19 cellular contexts compared by ENCODE assay signal in genomic region chr5:150653762-150654158, GRCh38. TPM values are rescaled to one million over a fixed set of nuclear protein-coding genes. Genes with fewer than 3 reads are reported as not detected.
DNase-seq lines count a peak whose midpoint lies in the region; ATAC-seq and TF ChIP-seq lines count a peak whose summit lies in the region.
"Had no signal": no experiment of that assay in that cellular context is flagged by ENCODE, and none has a peak within 500 bp of the region (broad histone marks: within the 10 kb centered on the region; RNA-seq: fewer than 3 reads in every experiment).

No MANE protein-coding gene starts in this region.

- DNase-seq in IMR-90 (peak; percentile 42), ascending aorta (ENCODE audit: low spot score in 2 of 2) (no peak), thoracic aorta (ENCODE audit: low spot score) (no peak), breast epithelium (ENCODE audit: low spot score in 2 of 2) (no peak)
- no peak for DNase-seq in activated T-cell treated with anti-CD3 and anti-CD28 coated beads, Interleukin-2, amount 50 U/mL, for 24 hours
- DNase-seq: activated CD4-positive, alpha-beta T cell treated with anti-CD3 and anti-CD28 coated beads, Interleukin-2, amount 50 U/mL, for 1 hour; activated CD8-positive, alpha-beta memory T cell treated with anti-CD3 and anti-CD28 coated beads, Interleukin-2, amount 10 ng/mL, durations not matched to agents 7 days and 5 days; activated naive CD4-positive, alpha-beta T cell treated with anti-CD3 and anti-CD28 coated beads, Interleukin-2, amount 10 ng/mL, durations not matched to agents 7 days and 5 days; amygdala; caudate nucleus; natural killer cell; NCI-H2029 treated with DMSO at 0.1 percent for 48 hours; NCI-H2227 treated with DMSO at 0.1 percent for 48 hours had no signal

- H3K36me3 Mint-ChIP-seq in nephron (ENCODE audit: low read depth), result peaks cover 17% of the 10 kb centered on the region
- H3K36me3 Mint-ChIP-seq in activated T-cell treated with anti-CD3 and anti-CD28 coated beads, Interleukin-2, amount 50 U/mL, for 24 hours (ENCODE audit: low read depth), result no peaks in the 10 kb centered on the region
- H3K36me3 Mint-ChIP-seq: activated CD8-positive, alpha-beta memory T cell treated with anti-CD3 and anti-CD28 coated beads, Interleukin-2, amount 10 ng/mL, durations not matched to agents 7 days and 5 days; activated naive CD4-positive, alpha-beta T cell treated with anti-CD3 and anti-CD28 coated beads, Interleukin-2, amount 10 ng/mL, durations not matched to agents 7 days and 5 days; CD14-positive monocyte; natural killer cell had no signal

- H3K27ac ChIP-seq in IMR-90 (ENCODE audit: insufficient read depth, low read length) (peak overlapping the region; percentile 12; the same call in 1 of the 2 replicates), ascending aorta (peak overlapping the region; percentile 86), thoracic aorta (peak overlapping the region; percentile 75 to 98), breast epithelium (peak overlapping the region in 1 of 2 donors; percentile 30)

- ATAC-seq in IMR-90 (ENCODE audit: low read depth) (peak; percentile 27), thoracic aorta (ENCODE audit: insufficient number of reproducible peaks, low FRiP score, low read depth) (no peak), HG03175 (IDR thresholded peaks at IDR 0.05; ENCODE audit: unreplicated experiment) (no peak)
- ATAC-seq: activated CD8-positive, alpha-beta memory T cell treated with anti-CD3 and anti-CD28 coated beads, Interleukin-2, amount 10 ng/mL, durations not matched to agents 7 days and 5 days; natural killer cell had no signal

- TF ChIP-seq CTCF in IMR-90 (conservative IDR thresholded peaks at IDR 0.05; ENCODE audit: low read depth, low read length) (no peak), ascending aorta (IDR thresholded peaks at IDR 0.05) (no peak), nephron (IDR thresholded peaks at IDR 0.05; ENCODE audit: unreplicated experiment in 3 of 3) (no peak), thoracic aorta (IDR thresholded peaks at IDR 0.05) (no peak), breast epithelium (IDR thresholded peaks at IDR 0.05) (no peak)

- no peaks in the 10 kb centered on the region for H3K9me3 Mint-ChIP-seq in nephron
- no peaks in the 10 kb centered on the region for H3K9me3 Mint-ChIP-seq in activated T-cell treated with anti-CD3 and anti-CD28 coated beads, Interleukin-2, amount 50 U/mL, for 24 hours
- H3K9me3 Mint-ChIP-seq: activated naive CD4-positive, alpha-beta T cell treated with anti-CD3 and anti-CD28 coated beads, Interleukin-2, amount 10 ng/mL, durations not matched to agents 7 days and 5 days; natural killer cell had no signal

- H3K4me1 ChIP-seq in IMR-90 (ENCODE audit: control insufficient read depth, insufficient read depth, low read length) (peaks cover 29% of the 10 kb centered on the region), ascending aorta (peaks cover 31 to 67% of the 10 kb centered on the region in 2 donors), thoracic aorta (ENCODE audit: control insufficient read depth in 1 of 2, low read depth in 2 of 2) (peaks cover 38 to 85% of the 10 kb centered on the region in 2 donors), breast epithelium (peaks cover 0 to 7% of the 10 kb centered on the region in 2 donors)

- no peak overlapping the region for H3K56ac ChIP-seq in IMR-90 (ENCODE audit: extremely low read depth, insufficient read depth, low read length)

- in situ Hi-C loops in IMR-90 (cut with MboI; ENCODE audit: low sequenced_read_pairs), result loop anchor here (5.0 kb wide), 2 partner anchors 91 to 201 kb away; no protein-coding TSS in a partner anchor

- intact Hi-C loops in IMR-90 (cut with micrococcal nuclease) (no loop called here), ascending aorta (cut with DNase I) (loop anchor here (2.0 kb wide), 1 partner anchor 63 kb away; no protein-coding TSS in a partner anchor), breast epithelium (cut with DNase I; ENCODE audit: low total_unique reads) (loop anchor here (10.0 kb wide), 2 partner anchors 59 to 189 kb away; no protein-coding TSS in a partner anchor)

- dilution Hi-C loops in IMR-90 (cut with HindIII; ENCODE audit: low sequenced_read_pairs, unreplicated experiment), result no loop called here

- peaks cover 2% of the 10 kb centered on the region; the same call in 1 of the 2 replicates for H3K9me1 ChIP-seq in IMR-90 (ENCODE audit: insufficient read depth, low read length)

- H3K9me3 ChIP-seq in IMR-90 (ENCODE audit: control insufficient read depth, insufficient read depth, low read length) (no peaks in the 10 kb centered on the region), ascending aorta (no peaks in the 10 kb centered on the region), thoracic aorta (no peaks in the 10 kb centered on the region), breast epithelium (no peaks in the 10 kb centered on the region)
- H3K9me3 ChIP-seq: SK-N-SH had no signal

- no peak overlapping the region for H4K8ac ChIP-seq in IMR-90 (ENCODE audit: low read depth in 2 of 2, low read length in 2 of 2)

- no peak overlapping the region for H2AK5ac ChIP-seq in IMR-90 (ENCODE audit: low read depth, low read length)

- H2BK15ac ChIP-seq in IMR-90 (ENCODE audit: low read depth, low read length), result no peak overlapping the region; the same call in 2 of the 3 replicates

- H2AFZ ChIP-seq in IMR-90 (replicated peaks; ENCODE audit: low read length, poor library complexity), result no peak overlapping the region

- no peak overlapping the region for H3K4ac ChIP-seq in IMR-90 (ENCODE audit: low read depth, low read length)

- no peak overlapping the region for H3K23ac ChIP-seq in IMR-90 (ENCODE audit: low read depth, low read length)

- peak overlapping the region; percentile 74 to 81 (median 79) for H3K27ac Mint-ChIP-seq in nephron
- H3K27ac Mint-ChIP-seq in activated T-cell treated with anti-CD3 and anti-CD28 coated beads, Interleukin-2, amount 50 U/mL, for 24 hours, result no peak overlapping the region
- H3K27ac Mint-ChIP-seq: activated CD8-positive, alpha-beta memory T cell treated with anti-CD3 and anti-CD28 coated beads, Interleukin-2, amount 10 ng/mL, durations not matched to agents 7 days and 5 days; activated naive CD4-positive, alpha-beta T cell treated with anti-CD3 and anti-CD28 coated beads, Interleukin-2, amount 10 ng/mL, durations not matched to agents 7 days and 5 days; CD14-positive monocyte had no signal

- peak overlapping the region; percentile 8 to 47 (median 43) for H3K4me3 Mint-ChIP-seq in nephron
- H3K4me3 Mint-ChIP-seq in activated T-cell treated with anti-CD3 and anti-CD28 coated beads, Interleukin-2, amount 50 U/mL, for 24 hours, result no peak overlapping the region
- H3K4me3 Mint-ChIP-seq: activated CD8-positive, alpha-beta memory T cell treated with anti-CD3 and anti-CD28 coated beads, Interleukin-2, amount 10 ng/mL, durations not matched to agents 7 days and 5 days; activated naive CD4-positive, alpha-beta T cell treated with anti-CD3 and anti-CD28 coated beads, Interleukin-2, amount 10 ng/mL, durations not matched to agents 7 days and 5 days; CD14-positive monocyte; natural killer cell had no signal

- POLR2A ChIA-PET in IMR-90 (lab: Charles Lee; ENCODE audit: unreplicated experiment), result interaction anchor here (0.7 to 1.3 kb wide), 3 partner anchors 9 to 93 kb away, joined by 3 read pairs; no protein-coding TSS in a partner anchor

- H4K5ac ChIP-seq in IMR-90 (ENCODE audit: low read depth, low read length), result no peak overlapping the region

- H3K36me3 ChIP-seq in IMR-90 (ENCODE audit: control insufficient read depth, insufficient read depth, low read length) (peaks cover 53% of the 10 kb centered on the region), ascending aorta (peaks cover 26 to 49% of the 10 kb centered on the region in 2 donors), thoracic aorta (peaks cover 34% of the 10 kb centered on the region), breast epithelium (no peaks in the 10 kb centered on the region)

- H3K4me3 ChIP-seq in IMR-90 (ENCODE audit: insufficient read depth, low read depth, low read length) (no peak overlapping the region), ascending aorta (no peak overlapping the region), thoracic aorta (no peak overlapping the region), breast epithelium (no peak overlapping the region)

- peaks cover 26 to 33% of the 10 kb centered on the region in 2 experiments for H3K79me1 ChIP-seq in IMR-90 (ENCODE audit: low read depth in 1 of 2, low read length in 2 of 2)

- no TSS peak for BruUV-seq in IMR-90 (replicated peaks; lab: Mats Ljungman, UMichigan)

- no peak overlapping the region for H2BK120ac ChIP-seq in IMR-90 (ENCODE audit: low read depth, low read length)

- no peak overlapping the region for H3K14ac ChIP-seq in IMR-90 (replicated peaks; ENCODE audit: low read depth, low read length)

- no peak overlapping the region for H3K18ac ChIP-seq in IMR-90 (ENCODE audit: low read depth, low read length)

- TF ChIP-seq RAD21 in IMR-90 (IDR thresholded peaks at IDR 0.05; ENCODE audit: low read length), result no peak

- no CpG with 5 or more reads among the region's 1 CpG for WGBS in IMR-90 (ENCODE audit: extremely low coverage in 2 of 2, insufficient read length in 1 of 2), 2 experiments

- no peaks in the 10 kb centered on the region for H3K27me3 Mint-ChIP-seq in nephron (ENCODE audit: low read depth)
- H3K27me3 Mint-ChIP-seq in activated T-cell treated with anti-CD3 and anti-CD28 coated beads, Interleukin-2, amount 50 U/mL, for 24 hours, result no peaks in the 10 kb centered on the region

- peaks cover 44% of the 10 kb centered on the region for H4K20me1 ChIP-seq in IMR-90 (ENCODE audit: insufficient read depth, low read length)

- H2BK20ac ChIP-seq in IMR-90 (ENCODE audit: low read depth, low read length), result no peak overlapping the region

- no peak overlapping the region for H3K9ac ChIP-seq in IMR-90 (ENCODE audit: low read depth, low read length)
- H3K9ac ChIP-seq: SK-N-SH had no signal

- H2BK5ac ChIP-seq in IMR-90 (ENCODE audit: low read depth, low read length, poor library complexity, severe bottlenecking), result no peak overlapping the region

- CTCF ChIA-PET in IMR-90 (lab: Yijun Ruan, JAX), result interaction anchor here (0.6 to 1.2 kb wide), 5 partner anchors 11 to 1666 kb away, joined by 3 to 4 read pairs (median 3); no protein-coding TSS in a partner anchor

- TF ChIP-seq POLR2A in IMR-90 (IDR thresholded peaks at IDR 0.05; ENCODE audit: low read depth, low read length), result no peak
- no peak for TF ChIP-seq POLR2A in breast epithelium (IDR thresholded peaks at IDR 0.05)

- H2AK9ac ChIP-seq in IMR-90 (replicated peaks; ENCODE audit: low read depth, low read length, poor library complexity), result no peak overlapping the region

- no peak overlapping the region for H3K4me2 ChIP-seq in IMR-90 (ENCODE audit: low read depth, low read length)

- no peak overlapping the region for H4K91ac ChIP-seq in IMR-90 (ENCODE audit: insufficient read depth, low read depth, low read length)

- H3K27me3 ChIP-seq in IMR-90 (ENCODE audit: control insufficient read depth, insufficient read depth, low read length) (no peaks in the 10 kb centered on the region), ascending aorta (no peaks in the 10 kb centered on the region), thoracic aorta (replicated peaks; ENCODE audit: insufficient read depth) (no peaks in the 10 kb centered on the region), breast epithelium (no peaks in the 10 kb centered on the region)

- peaks cover 72% of the 10 kb centered on the region for H3K4me1 Mint-ChIP-seq in nephron
- H3K4me1 Mint-ChIP-seq in activated T-cell treated with anti-CD3 and anti-CD28 coated beads, Interleukin-2, amount 50 U/mL, for 24 hours (ENCODE audit: low read depth), result peaks cover 5% of the 10 kb centered on the region

RNA-seq across cellular contexts. Expression of gene MYOZ3, which starts 7.3 kb away (rescaled TPM):
- total RNA-seq in IMR-90 (2012; rRNA removed) (under 0.01 TPM in 2 replicates), ascending aorta (1.1 TPM), thoracic aorta (1 to 10 TPM in 1 of 2 donors, under 1 TPM in 1; 0.81 to 2.8 TPM), breast epithelium (under 1 TPM; under 0.01 to 0.33 (median 0.15) TPM)
- polyA plus RNA-seq in IMR-90 (2012; rRNA removed), result 0.24 TPM in 2 replicates
- polyA plus RNA-seq in IMR-90 (2012; cell fraction: cytosol; rRNA removed), result 0.02 and 0.04 TPM in 2 replicates
- polyA plus RNA-seq in IMR-90 (2012; cell fraction: nucleus; rRNA removed; ENCODE audit: low replicate concordance), result 0.16 and 0.25 TPM in 2 replicates
- total RNA-seq: activated CD8-positive, alpha-beta memory T cell treated with anti-CD3 and anti-CD28 coated beads, Interleukin-2, amount 10 ng/mL, durations not matched to agents 7 days and 5 days; MCF 10A; natural killer cell; RPMI7951 had no signal
- polyA plus RNA-seq: CD14-positive monocyte had no signal

RNA-seq across cellular contexts. Expression of gene SYNPO, which starts 13.3 kb away (rescaled TPM):
- total RNA-seq in IMR-90 (2012; rRNA removed) (3.0 and 3.1 TPM in 2 replicates), ascending aorta (128 TPM), thoracic aorta (100 to 1,000 TPM; 191 to 226 TPM), breast epithelium (10 to 100 TPM in 2 of 3 donors, 1 to 10 TPM in 1; 6.3 to 22.4 (median 15.4) TPM)
- 22.6 and 24.8 TPM in 2 replicates for polyA plus RNA-seq in IMR-90 (2012; rRNA removed)
- polyA plus RNA-seq in IMR-90 (2012; cell fraction: cytosol; rRNA removed), result 10.2 and 21.0 TPM in 2 replicates
- polyA plus RNA-seq in IMR-90 (2012; cell fraction: nucleus; rRNA removed; ENCODE audit: low replicate concordance), result 33.0 and 36.8 TPM in 2 replicates
- polyA plus RNA-seq: CD14-positive monocyte had no signal

RNA-seq across cellular contexts. Expression of gene RBM22, which starts 47.1 kb away (rescaled TPM):
- total RNA-seq in IMR-90 (2012; rRNA removed) (26.2 and 33.1 TPM in 2 replicates), ascending aorta (45.3 TPM), thoracic aorta (10 to 100 TPM; 37.8 to 46.5 TPM), breast epithelium (10 to 100 TPM; 40.5 to 57.8 (median 44.9) TPM)
- 30.2 and 34.2 TPM in 2 replicates for polyA plus RNA-seq in IMR-90 (2012; rRNA removed)
- 8.5 and 20.5 TPM in 2 replicates for polyA plus RNA-seq in IMR-90 (2012; cell fraction: cytosol; rRNA removed)
- 14.9 and 73.3 TPM in 2 replicates for polyA plus RNA-seq in IMR-90 (2012; cell fraction: nucleus; rRNA removed; ENCODE audit: low replicate concordance)
